In the genomic region with DNA sequence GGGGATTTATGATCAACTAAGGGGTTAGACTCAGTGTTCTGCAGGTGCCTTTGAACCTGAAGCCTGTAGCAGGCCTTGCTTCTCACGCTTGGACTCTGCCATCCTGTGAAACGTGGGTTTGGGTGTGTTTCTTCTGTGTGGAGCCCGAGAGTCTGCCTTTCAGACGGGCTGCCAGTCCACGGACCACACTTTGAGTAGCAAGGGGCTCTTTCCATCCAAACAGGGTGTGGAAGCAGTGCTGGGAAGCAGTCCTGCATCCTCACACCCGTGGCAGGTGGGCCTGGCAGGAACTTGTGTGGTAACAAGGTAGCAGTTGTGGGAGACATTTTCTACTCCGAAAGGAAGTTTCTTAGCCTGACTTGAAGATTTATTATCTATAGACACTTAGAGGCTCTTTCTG, we compare ENCODE assay signal across 23 cellular contexts. TPM values are rescaled to one million over a fixed set of nuclear protein-coding genes. Genes with fewer than 3 reads are reported as not detected.
DNase-seq lines count a peak whose midpoint lies in the region; ATAC-seq, FAIRE-seq and TF ChIP-seq lines count a peak whose summit lies in the region.
"Had no signal": no experiment of that assay in that cellular context is flagged by ENCODE, and none has a peak within 500 bp of the region (broad histone marks: within the 10 kb centered on the region; RNA-seq: fewer than 3 reads in every experiment).

No MANE protein-coding gene starts in this region.

- no peak overlapping the region for H3K4me3 Mint-ChIP-seq in osteocyte (ENCODE audit: unreplicated experiment)
- H3K4me3 Mint-ChIP-seq: CD4-positive, CD25-positive, alpha-beta regulatory T cell had no signal

- FAIRE-seq in H1 (lab: Jason Lieb, UNC) = no peak
- FAIRE-seq: GM19239 had no signal

- H3K4me3 ChIP-seq in H1 (ENCODE audit: extremely low read depth in 1 of 4, insufficient read depth in 2 of 4, low read depth in 3 of 4, low read length in 4 of 4) = no peak overlapping the region

- ATAC-seq in left ventricle myocardium superior = no peak
- ATAC-seq: Panc1 had no signal

- CTCF ChIA-PET in H1 (lab: Charles Lee; ENCODE audit: partially characterized antibody) = interaction anchor here (1.2 to 11.1 kb wide), 5 partner anchors 9 to 114 kb away, joined by 3 to 124 read pairs (median 3); no protein-coding TSS in a partner anchor

- no peaks in the 10 kb centered on the region for H3K23me2 ChIP-seq in H1 (ENCODE audit: low read depth, low read length)

- H3K18ac ChIP-seq in H1 (ENCODE audit: extremely low read depth, low read length) = no peak overlapping the region

- H3K27ac Mint-ChIP-seq in osteocyte (ENCODE audit: unreplicated experiment) = no peak overlapping the region

- no peak overlapping the region for H4K5ac ChIP-seq in H1 (ENCODE audit: insufficient read length, low read depth, low read length)

- H2BK15ac ChIP-seq in H1 (ENCODE audit: low read length) = no peak overlapping the region

- peak overlapping the region; percentile 72; the same call in 1 of the 2 replicates for H4K8ac ChIP-seq in H1 (ENCODE audit: extremely low read depth, insufficient read depth, low read length)

- peaks cover 0 to 3% (median 0%) of the 10 kb centered on the region in 4 experiments; a peak in 1 of 7 replicates for H3K4me1 ChIP-seq in H1 (replicated peaks in 1 of 4; ENCODE audit: control insufficient read depth in 3 of 4, insufficient read depth in 4 of 4, low read length in 3 of 4)
- H3K4me1 ChIP-seq: Caco-2 had no signal

- H3K27me3 Mint-ChIP-seq in osteocyte (ENCODE audit: unreplicated experiment) = no peaks in the 10 kb centered on the region
- H3K27me3 Mint-ChIP-seq: CD4-positive, CD25-positive, alpha-beta regulatory T cell had no signal

- no peak overlapping the region for H3K27ac ChIP-seq in H1 (ENCODE audit: low read depth, low read length)

- no peak overlapping the region for H3K4me2 ChIP-seq in H1 (ENCODE audit: insufficient read depth in 1 of 2, low read depth in 2 of 2, low read length in 2 of 2)

- TF ChIP-seq POLR2A in H1 (IDR thresholded peaks at IDR 0.05; ENCODE audit: control extremely low read depth in 1 of 2, low read depth in 2 of 2, low read length in 2 of 2) = no peak

- no peak overlapping the region for H3K9ac ChIP-seq in H1 (replicated peaks in 1 of 4; ENCODE audit: extremely low read depth in 1 of 4, low read depth in 3 of 4, low read length in 3 of 4)

- intact Hi-C loops in cardiac septum (cut with DNase I) = no loop called here
- intact Hi-C loops in left ventricle myocardium superior (cut with micrococcal nuclease) = no loop called here

- H3K27me3 ChIP-seq in H1 (replicated peaks in 1 of 4; ENCODE audit: control insufficient read depth in 3 of 4, extremely low read depth in 1 of 4, insufficient read depth in 3 of 4, low read length in 3 of 4) = no peaks in the 10 kb centered on the region

- POLR2A ChIA-PET in H1 (lab: Charles Lee; ENCODE audit: partially characterized antibody) = no interaction called here

- H2BK120ac ChIP-seq in H1 (replicated peaks; ENCODE audit: low read depth, low read length) = no peak overlapping the region

- H3K14ac ChIP-seq in H1 (ENCODE audit: insufficient read length) = no peak overlapping the region

- H3K23ac ChIP-seq in H1 (ENCODE audit: insufficient read length) = no peak overlapping the region

- H4K91ac ChIP-seq in H1 (replicated peaks; ENCODE audit: insufficient read length, low read length) = no peak overlapping the region

- no peak overlapping the region for H2AFZ ChIP-seq in H1 (ENCODE audit: low read length)

- no peak overlapping the region for H3K4ac ChIP-seq in H1 (replicated peaks; ENCODE audit: insufficient read length, low read depth, low read length)

- no peak overlapping the region for H2AK5ac ChIP-seq in H1 (ENCODE audit: low read depth, low read length)

- H3K56ac ChIP-seq in H1 (replicated peaks; ENCODE audit: insufficient read length, low read depth, low read length) = no peak overlapping the region

- H3K79me1 ChIP-seq in H1 (ENCODE audit: low read depth, low read length) = peaks cover 9% of the 10 kb centered on the region

- TF ChIP-seq EP300 in H1 (IDR thresholded peaks at IDR 0.05; ENCODE audit: borderline replicate concordance in 1 of 2, low read depth in 2 of 2, low read length in 2 of 2) = no peak

- no peaks in the 10 kb centered on the region for H3K9me3 ChIP-seq in H1 (ENCODE audit: insufficient read depth in 2 of 2, low read depth in 1 of 2, low read length in 1 of 2)
- H3K9me3 ChIP-seq: Caco-2 had no signal

- peaks cover 10% of the 10 kb centered on the region for H3K36me3 Mint-ChIP-seq in osteocyte (ENCODE audit: unreplicated experiment)

- DNase-seq in cardiac septum (ENCODE audit: low spot score) = peak; percentile 69
- no peak for DNase-seq in left ventricle myocardium superior
- DNase-seq in H1 (ENCODE audit: low read depth in 1 of 2, low spot score in 2 of 2) = no peak
- DNase-seq in osteocyte (ENCODE audit: extremely low spot score, unreplicated experiment) = peak; percentile 64
- DNase-seq in cerebellum (ENCODE audit: low spot score) = no peak
- DNase-seq in GOT3 (lab: John Stamatoyannopoulos, UW) = no peak
- no peak for DNase-seq in GM10266 (ENCODE audit: extremely low spot score)
- DNase-seq: ACHN; AML-193; Caco-2; CD4-positive, CD25-positive, alpha-beta regulatory T cell; DMS153; EL; H7; IMR-90; Karpas-422; MM.1S; NCI-H1092 treated with DMSO at 0.1 percent for 48 hours; NCI-H2081 treated with DMSO at 0.1 percent for 48 hours; NCI-H510A; SHP77 had no signal

- H3K79me2 ChIP-seq in H1 (ENCODE audit: control insufficient read depth in 1 of 2, insufficient read depth in 2 of 2, low read length in 2 of 2) = no peaks in the 10 kb centered on the region

- H4K20me1 ChIP-seq in H1 (replicated peaks in 1 of 2; ENCODE audit: control insufficient read depth in 1 of 2, insufficient read depth in 2 of 2, low read length in 2 of 2) = peaks cover 6 to 9% of the 10 kb centered on the region in 2 experiments

- no peaks in the 10 kb centered on the region for H3K4me1 Mint-ChIP-seq in osteocyte (ENCODE audit: unreplicated experiment)

- 77% methylated on average over 6 of the region's 7 CpGs; no CpG with 5 or more reads in 1 of the 2 experiments for WGBS in H1 (ENCODE audit: extremely low coverage in 1 of 2, insufficient coverage in 1 of 2, insufficient read length in 1 of 2, insufficient replicate concordance in 2 of 2, low coverage in 1 of 2, low lambda C conversion rate in 2 of 2, missing lambda C conversion rate in 1 of 2), 2 experiments

- no peak overlapping the region for H2BK5ac ChIP-seq in H1 (ENCODE audit: low read depth, low read length)

- H2BK20ac ChIP-seq in H1 (ENCODE audit: low read length) = no peak overlapping the region

- H2BK12ac ChIP-seq in H1 (ENCODE audit: low read depth, low read length) = no peak overlapping the region

- H3K9me3 Mint-ChIP-seq in osteocyte (ENCODE audit: unreplicated experiment) = no peaks in the 10 kb centered on the region
- H3K9me3 Mint-ChIP-seq: CD4-positive, CD25-positive, alpha-beta regulatory T cell had no signal

- TF ChIP-seq CTCF in H1 (IDR thresholded peaks at IDR 0.05; ENCODE audit: control extremely low read depth in 1 of 3, insufficient read depth in 1 of 3, low read depth in 1 of 3, low read length in 3 of 3) = no peak
- TF ChIP-seq CTCF in osteocyte (IDR thresholded peaks at IDR 0.05) = no peak
- no peak for TF ChIP-seq CTCF in GM10266 (IDR thresholded peaks at IDR 0.05; ENCODE audit: control insufficient read depth, insufficient read depth, low read depth, missing control alignments)

- H3K36me3 ChIP-seq in H1 (ENCODE audit: control insufficient read depth in 2 of 4, insufficient read depth in 4 of 4, low read length in 3 of 4) = no peaks in the 10 kb centered on the region; a peak in 1 of 8 replicates

- TF ChIP-seq RAD21 in H1 (IDR thresholded peaks at IDR 0.05 in 1 of 2, conservative IDR thresholded peaks at IDR 0.05 in 1 of 2; ENCODE audit: low read depth in 2 of 2, low read length in 2 of 2) = no peak

TF ChIP-seq in H1, 55 proteins besides CTCF, POLR2A, EP300 and RAD21 (continues in another document):
- TF ChIP-seq SUZ12 (IDR thresholded peaks at IDR 0.05; ENCODE audit: low read length) (no peak), EZH2 (IDR thresholded peaks at IDR 0.05; ENCODE audit: low read depth, low read length, severe bottlenecking) (no peak), PHF8 (conservative IDR thresholded peaks at IDR 0.05; ENCODE audit: low read depth, low read length) (no peak), CEBPB (IDR thresholded peaks at IDR 0.05; ENCODE audit: low read depth, low read length) (no peak), POU5F1 (IDR thresholded peaks at IDR 0.05; ENCODE audit: low read depth, low read length) (no peak), RBBP5 (IDR thresholded peaks at IDR 0.05; ENCODE audit: borderline replicate concordance, low read depth, low read length) (no peak), CBX8 (IDR thresholded peaks at IDR 0.05; ENCODE audit: borderline replicate concordance, low read depth, low read length) (no peak), TAF1 (IDR thresholded peaks at IDR 0.05; ENCODE audit: low read depth, low read length) (no peak), SP1 (IDR thresholded peaks at IDR 0.05; ENCODE audit: low read depth, low read length) (no peak), TEAD4 (IDR thresholded peaks at IDR 0.05; ENCODE audit: low read depth, low read length) (no peak), SAP30 (IDR thresholded peaks at IDR 0.05; ENCODE audit: insufficient read depth, insufficient replicate concordance, low read length) (no peak), ZNF274 (IDR thresholded peaks at IDR 0.05; ENCODE audit: borderline replicate concordance, extremely low read depth, low read length) (no peak), CHD2 (IDR thresholded peaks at IDR 0.05; ENCODE audit: low read length) (no peak), FOSL1 (IDR thresholded peaks at IDR 0.05; ENCODE audit: insufficient read depth, low read depth, low read length) (no peak)
- TF ChIP-seq, protein P1, sequence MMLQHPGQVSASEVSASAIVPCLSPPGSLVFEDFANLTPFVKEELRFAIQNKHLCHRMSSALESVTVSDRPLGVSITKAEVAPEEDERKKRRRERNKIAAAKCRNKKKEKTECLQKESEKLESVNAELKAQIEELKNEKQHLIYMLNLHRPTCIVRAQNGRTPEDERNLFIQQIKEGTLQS (IDR thresholded peaks at IDR 0.05; ENCODE audit: insufficient read depth, low read depth, low read length) = no peak

RNA-seq across cellular contexts. Expression of a gene that starts 22.7 kb away (rescaled TPM):
- total RNA-seq in cardiac septum = 19.1 TPM
- 14.6 TPM for total RNA-seq in left ventricle myocardium superior
- total RNA-seq in H1 (2021; fragmentation: NEBNext Ultra II Directional; extraction: Animal tissue kit (Norgen Biotek cat#: 25700)) = 16.3 and 16.4 TPM in 2 replicates
- polyA plus RNA-seq in H1 (2011; rRNA removed) = 6.0 and 10.7 TPM in 2 replicates
- polyA plus RNA-seq in H1 (2011; cell fraction: cytosol; rRNA removed) = 10.1 TPM
- 30.0 TPM for polyA plus RNA-seq in H1 (2011; cell fraction: nucleus; rRNA removed)
- polyA plus RNA-seq in H1 (2012, experiment 1 of 2) = 12.7 to 26.6 TPM (median 20.0 TPM) in 4 replicates
- 17.8 TPM for polyA plus RNA-seq in H1 (2012, experiment 2 of 2)
- polyA plus RNA-seq in H1 (2013, experiment 1 of 2) = 10.6 TPM
- polyA plus RNA-seq in H1 (2013, experiment 2 of 2) = 10.3 TPM
- polyA minus RNA-seq in H1 (2011; rRNA and poly(A)+ RNA removed) = 10.8 and 12.0 TPM in 2 replicates
- polyA minus RNA-seq in H1 (2011; cell fraction: cytosol; rRNA and poly(A)+ RNA removed) = 15.5 TPM
- polyA minus RNA-seq in H1 (2011; cell fraction: nucleus; rRNA and poly(A)+ RNA removed) = 28.6 TPM
- total RNA-seq in osteocyte = 32.5 and 35.6 TPM in 2 replicates
- total RNA-seq in cerebellum = 87.5 TPM

Comparison
In these comparisons a context has a peak if more than half of its experiments do, and no peak if none do; other contexts are left out.
1. DNase-seq: peak in cardiac septum (single experiment) and osteocyte (single experiment); none in left ventricle myocardium superior (single experiment), H1 (0 of 2), cerebellum (single experiment), GOT3 (single experiment) and GM10266 (single experiment).